ENCODE assay signal across 8 cellular contexts in the genomic region with DNA sequence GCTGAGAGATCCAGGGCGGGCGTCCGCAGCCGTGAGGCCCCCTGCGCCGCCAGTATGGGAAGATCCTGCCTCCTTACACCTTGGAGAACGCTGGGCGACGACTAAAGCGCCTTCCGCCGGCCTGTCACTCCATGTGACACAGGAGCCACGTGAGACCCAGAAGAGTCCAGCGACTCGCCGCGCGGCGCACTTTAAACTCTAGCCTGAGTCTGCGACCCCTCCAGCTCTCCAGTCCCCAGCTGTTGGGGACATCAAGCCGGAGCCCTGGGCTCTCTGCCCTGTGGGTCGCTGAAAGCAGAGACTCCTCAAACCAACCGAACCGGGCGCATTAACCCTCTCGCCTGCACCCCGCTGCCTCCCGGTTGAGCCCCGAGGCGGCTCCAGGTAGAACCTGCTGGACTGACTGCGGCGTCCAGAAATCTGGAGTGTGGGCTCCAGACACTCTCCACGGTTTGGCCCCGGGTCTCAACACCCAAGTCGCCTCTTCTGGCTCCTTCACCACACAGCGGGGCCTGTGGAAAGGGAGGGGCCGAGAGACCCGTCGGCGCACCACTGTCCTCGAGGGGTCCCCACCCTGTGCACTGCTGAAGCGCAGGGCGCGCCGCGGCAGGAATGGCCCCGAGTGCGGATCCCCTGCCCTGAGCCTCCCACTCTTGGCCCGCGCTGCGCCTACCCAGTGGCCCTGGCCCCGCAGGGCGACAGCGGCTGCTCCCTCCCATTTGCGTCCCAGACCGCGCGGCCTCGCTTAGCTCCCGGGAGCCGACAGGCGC. TPM values are rescaled to one million over a fixed set of nuclear protein-coding genes. Genes with fewer than 3 reads are reported as not detected.
DNase-seq lines count a peak whose midpoint lies in the region; ATAC-seq, FAIRE-seq and TF ChIP-seq lines count a peak whose summit lies in the region.

No MANE protein-coding gene starts in this region.

- H3K4me3 ChIP-seq in neutrophil (ENCODE audit: low read depth in 1 of 2, low read length in 1 of 2): peak overlapping the region; percentile 19 to 69

- H3K27ac Mint-ChIP-seq in HFFc6: no peak overlapping the region

- no peak overlapping the region for H3K4me3 Mint-ChIP-seq in HFFc6

- ATAC-seq in GM21515 (IDR thresholded peaks at IDR 0.05; ENCODE audit: unreplicated experiment) (no peak), HG02981 (IDR thresholded peaks at IDR 0.05; ENCODE audit: unreplicated experiment) (no peak)

- H3K4me1 Mint-ChIP-seq in HFFc6 (ENCODE audit: low read depth): peaks cover 18% of the 10 kb centered on the region

- H3K9me3 Mint-ChIP-seq in HFFc6: no peaks in the 10 kb centered on the region

- peaks cover 52 to 54% of the 10 kb centered on the region in 2 experiments for H3K4me1 ChIP-seq in neutrophil (ENCODE audit: control insufficient read depth in 1 of 2, insufficient read depth in 1 of 2, low read depth in 1 of 2, low read length in 1 of 2)

- peaks cover 38% of the 10 kb centered on the region for H3K27me3 Mint-ChIP-seq in HFFc6 (ENCODE audit: insufficient read depth)

- no peaks in the 10 kb centered on the region for H3K36me3 Mint-ChIP-seq in HFFc6 (ENCODE audit: low read depth)

- no peaks in the 10 kb centered on the region for H3K9me3 ChIP-seq in neutrophil

- DNase-seq in C1 segment of cervical spinal cord (lab: John Stamatoyannopoulos, UW): peak in 13 of 14 donors; percentile 21 to 64 (median 47)
- peak; percentile 66 for DNase-seq in activated CD4-positive, alpha-beta T cell treated with anti-CD3 and anti-CD28 coated beads for 48 hours
- peak; percentile 59 to 60 for DNase-seq in frontal cortex (ENCODE audit: low spot score in 2 of 2)
- DNase-seq in HFFc6: no peak
- DNase-seq in glomerular visceral epithelial cell (ENCODE audit: extremely low spot score): no peak

- H3K36me3 ChIP-seq in neutrophil: no peaks in the 10 kb centered on the region

- TF ChIP-seq CTCF in neutrophil (IDR thresholded peaks at IDR 0.05): no peak
- no peak for TF ChIP-seq CTCF in HFFc6 (IDR thresholded peaks at IDR 0.05)

- peaks cover 90% of the 10 kb centered on the region for H3K27me3 ChIP-seq in neutrophil

- FAIRE-seq in frontal cortex (lab: Jason Lieb, UNC): no peak

- no peak overlapping the region for H3K27ac ChIP-seq in neutrophil

RNA-seq across cellular contexts. Expression of a gene that starts 1.8 kb away (rescaled TPM):
- total RNA-seq in frontal cortex: 22.0 TPM
- under 1 TPM; 0.03 to 0.12 (median 0.06) TPM for total RNA-seq in HFFc6 (2021; fragmentation: NEBNext Ultra II Directional; extraction: Animal tissue kit (Norgen Biotek cat#: 25700))

Comparison
In these comparisons a context has a peak if more than half of its experiments do, and no peak if none do; other contexts are left out.
1. DNase-seq: peak in C1 segment of cervical spinal cord (13 of 14), activated CD4-positive, alpha-beta T cell treated with anti-CD3 and anti-CD28 coated beads for 48 hours (single experiment) and frontal cortex (2 of 2); none in HFFc6 (single experiment) and glomerular visceral epithelial cell (single experiment).
2. RNA of a gene that starts 1.8 kb away (total RNA-seq): 22.0 TPM in frontal cortex (single experiment); 0.03 to 0.12 TPM in HFFc6; every median in the first group is over 10 times any median in the second.